ENCODE assay signal across 14 cellular contexts in genomic region chr1:86394416-86394815, GRCh38. TPM values are rescaled to one million over a fixed set of nuclear protein-coding genes. Genes with fewer than 3 reads are reported as not detected.
DNase-seq lines count a peak whose midpoint lies in the region; ATAC-seq and TF ChIP-seq lines count a peak whose summit lies in the region.
"Had no signal": no experiment of that assay in that cellular context is flagged by ENCODE, and none has a peak within 500 bp of the region (broad histone marks: within the 10 kb centered on the region; RNA-seq: fewer than 3 reads in every experiment).

No MANE protein-coding gene starts in this region.

- no peaks in the 10 kb centered on the region for H3K27me3 Mint-ChIP-seq in activated T-cell treated with anti-CD3 and anti-CD28 coated beads, Interleukin-2, amount 50 U/mL, for 72 hours (ENCODE audit: low read depth)
- H3K27me3 Mint-ChIP-seq in activated naive CD8-positive, alpha-beta T cell, result no peaks in the 10 kb centered on the region
- H3K27me3 Mint-ChIP-seq in stimulated activated naive B cell treated with anti-CD40 and anti-IgM and Interleukin-4, amounts not matched to agents 10 μg/mL and 1 μg/mL and 100 μg/mL, for 72 hours, result no peaks in the 10 kb centered on the region

- H3K4me3 Mint-ChIP-seq in activated T-cell treated with anti-CD3 and anti-CD28 coated beads, Interleukin-2, amount 50 U/mL, for 72 hours, result peak overlapping the region; percentile 38 to 60
- H3K4me3 Mint-ChIP-seq in activated naive CD8-positive, alpha-beta T cell, result peak overlapping the region; percentile 63
- H3K4me3 Mint-ChIP-seq in stimulated activated naive B cell treated with anti-CD40 and anti-IgM and Interleukin-4, amounts not matched to agents 10 μg/mL and 1 μg/mL and 100 μg/mL, for 72 hours, result peak overlapping the region; percentile 11 to 27

- no peak for TF ChIP-seq CTCF in fibroblast of villous mesenchyme (IDR thresholded peaks at IDR 0.05; ENCODE audit: insufficient read depth, low read depth, low read length)

- H3K4me3 ChIP-seq in fibroblast of villous mesenchyme (ENCODE audit: low read depth, low read length), result peak overlapping the region; percentile 95

- H3K4me1 Mint-ChIP-seq in activated T-cell treated with anti-CD3 and anti-CD28 coated beads, Interleukin-2, amount 50 U/mL, for 72 hours (ENCODE audit: low read depth), result peaks cover 60% of the 10 kb centered on the region
- peaks cover 61% of the 10 kb centered on the region for H3K4me1 Mint-ChIP-seq in activated naive CD8-positive, alpha-beta T cell (ENCODE audit: low read depth)
- H3K4me1 Mint-ChIP-seq in stimulated activated naive B cell treated with anti-CD40 and anti-IgM and Interleukin-4, amounts not matched to agents 10 μg/mL and 1 μg/mL and 100 μg/mL, for 72 hours, result peaks cover 22 to 42% of the 10 kb centered on the region in 2 donors

- peaks cover 0 to 3% of the 10 kb centered on the region in 2 donors for H3K9me3 Mint-ChIP-seq in activated T-cell treated with anti-CD3 and anti-CD28 coated beads, Interleukin-2, amount 50 U/mL, for 72 hours
- no peaks in the 10 kb centered on the region for H3K9me3 Mint-ChIP-seq in activated naive CD8-positive, alpha-beta T cell (ENCODE audit: low read depth)
- H3K9me3 Mint-ChIP-seq in stimulated activated naive B cell treated with anti-CD40 and anti-IgM and Interleukin-4, amounts not matched to agents 10 μg/mL and 1 μg/mL and 100 μg/mL, for 72 hours, result peaks cover 0 to 3% of the 10 kb centered on the region in 2 donors

- H3K36me3 Mint-ChIP-seq in activated T-cell treated with anti-CD3 and anti-CD28 coated beads, Interleukin-2, amount 50 U/mL, for 72 hours (ENCODE audit: insufficient read depth in 2 of 2), result peaks cover 6 to 7% of the 10 kb centered on the region in 2 donors
- peaks cover 5% of the 10 kb centered on the region for H3K36me3 Mint-ChIP-seq in activated naive CD8-positive, alpha-beta T cell
- peaks cover 7 to 11% of the 10 kb centered on the region in 2 donors for H3K36me3 Mint-ChIP-seq in stimulated activated naive B cell treated with anti-CD40 and anti-IgM and Interleukin-4, amounts not matched to agents 10 μg/mL and 1 μg/mL and 100 μg/mL, for 72 hours

- no peak for ATAC-seq in activated T-cell treated with anti-CD3 and anti-CD28 coated beads, Interleukin-2, amount 50 U/mL, for 72 hours (replicated peaks in 1 of 2)
- no peak for ATAC-seq in stimulated activated naive B cell treated with anti-CD40 and anti-IgM and Interleukin-4, amounts not matched to agents 10 μg/mL and 1 μg/mL and 100 μg/mL, for 72 hours (replicated peaks)
- ATAC-seq in HG02973 (IDR thresholded peaks at IDR 0.05; ENCODE audit: unreplicated experiment), result no peak
- no peak for ATAC-seq in HG02763 (IDR thresholded peaks at IDR 0.05; ENCODE audit: unreplicated experiment)
- ATAC-seq: left lobe of liver had no signal

- no peak for DNase-seq in activated T-cell treated with anti-CD3 and anti-CD28 coated beads, Interleukin-2, amount 50 U/mL, for 72 hours
- DNase-seq in activated T-cell treated with anti-CD3 and anti-CD28 coated beads, Interleukin-2, amount 50 U/mL, for 48 hours, result no peak
- DNase-seq in fibroblast of villous mesenchyme (ENCODE audit: low read depth) (no peak), HK-2 (ENCODE audit: unreplicated experiment) (no peak)
- DNase-seq in stimulated activated naive B cell treated with anti-CD40 and anti-IgM and Interleukin-4, amounts not matched to agents 10 μg/mL and 1 μg/mL and 100 μg/mL, for 72 hours, result no peak
- DNase-seq: BE2C, colonic mucosa, tibial artery had no signal

- peak overlapping the region; percentile 6 for H3K27ac Mint-ChIP-seq in activated T-cell treated with anti-CD3 and anti-CD28 coated beads, Interleukin-2, amount 50 U/mL, for 72 hours
- H3K27ac Mint-ChIP-seq in activated naive CD8-positive, alpha-beta T cell, result peak overlapping the region; percentile 23
- H3K27ac Mint-ChIP-seq in stimulated activated naive B cell treated with anti-CD40 and anti-IgM and Interleukin-4, amounts not matched to agents 10 μg/mL and 1 μg/mL and 100 μg/mL, for 72 hours, result peak overlapping the region; percentile 32

RNA-seq across cellular contexts. Expression of gene ODF2L, which starts 1.7 kb away (rescaled TPM):
- total RNA-seq in activated T-cell treated with anti-CD3 and anti-CD28 coated beads, Interleukin-2, amount 50 U/mL, for 72 hours, result 10 to 100 TPM; 31.8 to 39.2 TPM
- 40.3 and 44.5 TPM in 2 replicates for total RNA-seq in fibroblast of villous mesenchyme

RNA-seq across cellular contexts. Expression of gene CLCA2, which starts 29.6 kb away (rescaled TPM):
- not detected for total RNA-seq in activated T-cell treated with anti-CD3 and anti-CD28 coated beads, Interleukin-2, amount 50 U/mL, for 72 hours
- 0.43 TPM in 1 of 2 replicates, not detected in the other for total RNA-seq in fibroblast of villous mesenchyme
- total RNA-seq: H1, left lobe of liver, NCI-H460 had no signal
